ENCODE assay signal across 14 cellular contexts in genomic region chr13:65597839-65598818, GRCh38.
DNase-seq lines count a peak whose midpoint lies in the region; ATAC-seq and TF ChIP-seq lines count a peak whose summit lies in the region.
"Had no signal": no experiment of that assay in that cellular context is flagged by ENCODE, and none has a peak within 500 bp of the region (broad histone marks: within the 10 kb centered on the region; RNA-seq: fewer than 3 reads in every experiment).

No MANE protein-coding gene starts in this region.

- no peaks in the 10 kb centered on the region for H3K36me3 ChIP-seq in lung (ENCODE audit: control insufficient read depth in 2 of 2, insufficient read depth in 2 of 2, low read length in 2 of 2)

- H3K27me3 ChIP-seq in lung (ENCODE audit: control insufficient read depth, insufficient read depth) = no peaks in the 10 kb centered on the region

- 53 to 65% methylated on average over 1 of the region's 1 CpG for WGBS in lung, 2 donors

- DNase-seq in ACHN (peak; percentile 7), HS-5 (ENCODE audit: low read depth) (peak; percentile 36), cardiac fibroblast (ENCODE audit: low read depth in 2 of 2) (peak; percentile 87 to 94), lung (ENCODE audit: low spot score) (no peak), G401 (ENCODE audit: low spot score) (no peak)
- no peak for DNase-seq in activated CD8-positive, alpha-beta memory T cell treated with anti-CD3 and anti-CD28 coated beads, Interleukin-2, amount 50 U/mL, for 48 hours
- DNase-seq: activated naive CD4-positive, alpha-beta T cell treated with Interleukin-2 at 50 U/mL for 16 hours; DMS53; NCI-H2107; NK-92 treated with Interleukin-12 subunit alpha and Interleukin-12 subunit beta, amount 100 ng/mL, for 24 hours; posterior cingulate gyrus had no signal

- ATAC-seq in lung (ENCODE audit: insufficient read depth, low FRiP score) (peak; percentile 82), HG02970 (IDR thresholded peaks at IDR 0.05; ENCODE audit: low FRiP score, unreplicated experiment) (no peak), GM21381 (IDR thresholded peaks at IDR 0.05; ENCODE audit: unreplicated experiment) (no peak)
- ATAC-seq: esophagus mucosa had no signal

- H3K4me1 ChIP-seq in lung (ENCODE audit: control insufficient read depth in 2 of 2, insufficient read depth in 2 of 2, low read length in 2 of 2) = no peaks in the 10 kb centered on the region

- H3K4me3 ChIP-seq in cardiac fibroblast (replicated peaks in 1 of 2; ENCODE audit: low read depth in 2 of 2, low read length in 2 of 2) (no peak overlapping the region), lung (no peak overlapping the region)

- no peaks in the 10 kb centered on the region for H3K9me3 ChIP-seq in lung (ENCODE audit: control insufficient read depth in 2 of 2, insufficient read depth in 1 of 2, low read length in 1 of 2)

- in situ Hi-C loops in ACHN (cut with HindIII; ENCODE audit: low pct_ligation_motif_present, low pct_unique_long_range_greater_than_20kb, low sequenced_read_pairs) = no loop called here
- in situ Hi-C loops in G401 (cut with HindIII; ENCODE audit: low sequenced_read_pairs) = no loop called here

- H3K27ac ChIP-seq in lung (ENCODE audit: low read depth in 1 of 2, low read length in 1 of 2) = no peak overlapping the region

- no peak for TF ChIP-seq CTCF in cardiac fibroblast (IDR thresholded peaks at IDR 0.05; ENCODE audit: low read depth, low read length)
- no peak for TF ChIP-seq CTCF in lung (IDR thresholded peaks at IDR 0.05; ENCODE audit: control extremely low read depth, extremely low read depth)

Comparison
In these comparisons a context has a peak if more than half of its experiments do, and no peak if none do; other contexts are left out.
1. DNase-seq: peak in ACHN (single experiment), HS-5 (single experiment) and cardiac fibroblast (2 of 2); none in lung (single experiment), activated CD8-positive, alpha-beta memory T cell treated with anti-CD3 and anti-CD28 coated beads, Interleukin-2, amount 50 U/mL, for 48 hours (single experiment) and G401 (single experiment).